19 cellular contexts compared by ENCODE assay signal in the genomic region with DNA sequence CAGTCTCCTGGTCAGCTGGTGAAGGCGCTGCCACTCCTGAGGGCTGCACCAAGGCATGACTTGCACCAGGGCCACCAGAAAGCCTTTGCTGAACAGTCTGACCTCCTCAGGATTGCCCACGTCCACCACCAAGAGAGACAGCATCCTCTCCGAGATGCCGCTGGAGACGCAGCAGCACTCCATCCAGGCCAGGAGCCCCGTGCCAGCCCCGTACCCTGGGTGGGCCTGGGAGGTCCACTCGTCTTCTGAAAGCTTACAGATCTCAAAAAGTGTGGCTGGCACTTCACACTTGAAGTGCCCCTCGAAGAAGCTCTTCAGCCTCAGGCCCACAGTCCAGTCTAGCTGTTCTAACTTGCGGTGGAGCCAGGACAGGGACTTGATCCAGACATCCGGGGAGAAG. TPM values are rescaled to one million over a fixed set of nuclear protein-coding genes. Genes with fewer than 3 reads are reported as not detected.
A peak's percentile ranks its signal among the peaks of the same experiment; 100 is the strongest.
DNase-seq lines count a peak whose midpoint lies in the region; ATAC-seq and TF ChIP-seq lines count a peak whose summit lies in the region.
"Had no signal": no experiment of that assay in that cellular context is flagged by ENCODE, and none has a peak within 500 bp of the region (broad histone marks: within the 10 kb centered on the region; RNA-seq: fewer than 3 reads in every experiment).

No MANE protein-coding gene starts in this region.

- no peak overlapping the region for H4K91ac ChIP-seq in neuronal stem cell (ENCODE audit: low read depth, low read length, poor library complexity)

- no peak overlapping the region for H2BK120ac ChIP-seq in neuronal stem cell (ENCODE audit: low read depth, low read length)

- H3K9me3 Mint-ChIP-seq in Calu3 (ENCODE audit: low read depth, unreplicated experiment), result no peaks in the 10 kb centered on the region
- H3K9me3 Mint-ChIP-seq: CD8-positive, alpha-beta T cell; IgD-negative memory B cell had no signal

- TF ChIP-seq CTCF in RWPE1 (conservative IDR thresholded peaks at IDR 0.05; ENCODE audit: low read depth), result no peak
- no peak for TF ChIP-seq CTCF in Calu3 (IDR thresholded peaks at IDR 0.05; ENCODE audit: unreplicated experiment)

- no peak overlapping the region for H3K9ac ChIP-seq in BLaER1
- H3K9ac ChIP-seq in BLaER1 treated with 17β-estradiol and CSF1 and Interleukin-3, amounts not matched to agents 10 nM and 100 nM, result peak overlapping the region in 6 of 11 experiments; percentile 0 to 67 (median 24); a peak in 4 of 22 replicates
- no peak overlapping the region for H3K9ac ChIP-seq in neuronal stem cell (ENCODE audit: low read depth, low read length, poor library complexity)
- H3K9ac ChIP-seq: GM23248 had no signal

- no peak overlapping the region for H3K14ac ChIP-seq in neuronal stem cell (ENCODE audit: low read length)

- no peak overlapping the region for H2AK5ac ChIP-seq in neuronal stem cell (ENCODE audit: low read depth, low read length)

- no peak overlapping the region for H2AFZ ChIP-seq in neuronal stem cell (ENCODE audit: low read length)
- H2AFZ ChIP-seq: GM23248 had no signal

- CTCF ChIA-PET in RWPE1 (lab: Yijun Ruan, JAX) (no interaction called here), Calu3 (lab: Charles Lee) (no interaction called here)

- H3K4me3 ChIP-seq in BLaER1 (no peak overlapping the region), neuronal stem cell (ENCODE audit: low read length in 2 of 2) (no peak overlapping the region)
- no peak overlapping the region for H3K4me3 ChIP-seq in BLaER1 treated with 17β-estradiol and CSF1 and Interleukin-3, amounts not matched to agents 10 nM and 100 nM
- H3K4me3 ChIP-seq: GM12878, GM23248, HAP-1 had no signal

- H4K20me1 ChIP-seq in BLaER1, result peaks cover 98% of the 10 kb centered on the region
- H4K20me1 ChIP-seq in BLaER1 treated with 17β-estradiol and CSF1 and Interleukin-3, amounts not matched to agents 10 nM and 100 nM, result peaks cover 23 to 97% (median 93%) of the 10 kb centered on the region in 11 experiments; a peak in 21 of 22 replicates

- no TSS peak for BruUV-seq in Calu3 (replicated peaks; lab: Mats Ljungman, UMichigan)

- ATAC-seq in GM19463 (IDR thresholded peaks at IDR 0.05; ENCODE audit: unreplicated experiment), result no peak
- ATAC-seq: CD8-positive, alpha-beta T cell; GM12878 had no signal

- no peak overlapping the region for H3K23ac ChIP-seq in neuronal stem cell (ENCODE audit: low read depth, low read length, poor library complexity)

- H3K9me3 ChIP-seq in BLaER1 (no peaks in the 10 kb centered on the region), neuronal stem cell (replicated peaks in 1 of 2; ENCODE audit: control insufficient read depth in 2 of 2, insufficient read depth in 1 of 2, low read depth in 1 of 2, low read length in 2 of 2) (peaks cover 19 to 26% of the 10 kb centered on the region in 2 donors)
- peaks cover 0 to 13% (median 7%) of the 10 kb centered on the region in 11 experiments; a peak in 9 of 22 replicates for H3K9me3 ChIP-seq in BLaER1 treated with 17β-estradiol and CSF1 and Interleukin-3, amounts not matched to agents 10 nM and 100 nM (replicated peaks in 1 of 11)
- H3K9me3 ChIP-seq: BE2C, HAP-1 had no signal

- H3K4me1 Mint-ChIP-seq in Calu3 (ENCODE audit: low read depth, unreplicated experiment), result peaks cover 13% of the 10 kb centered on the region

- H3K4me3 Mint-ChIP-seq in Calu3 (ENCODE audit: low read depth, unreplicated experiment), result no peak overlapping the region
- H3K4me3 Mint-ChIP-seq: CD8-positive, alpha-beta T cell had no signal

- H2BK12ac ChIP-seq in neuronal stem cell (ENCODE audit: low read length), result no peak overlapping the region

- no peak overlapping the region for H3K18ac ChIP-seq in neuronal stem cell (ENCODE audit: low read length)

- H3K27ac ChIP-seq in BLaER1, result 0 out of 2 replicates have a peak overlapping the region, but pooled peaks have one; percentile 42
- H3K27ac ChIP-seq in BLaER1 treated with 17β-estradiol and CSF1 and Interleukin-3, amounts not matched to agents 10 nM and 100 nM, result peak overlapping the region in 7 of 11 experiments; percentile 13 to 63 (median 56); a peak in 8 of 22 replicates
- peak overlapping the region; percentile 8 for H3K27ac ChIP-seq in RWPE1
- H3K27ac ChIP-seq in neuronal stem cell (replicated peaks; ENCODE audit: low read length), result no peak overlapping the region
- H3K27ac ChIP-seq: GM23248, HL-60 had no signal

- H3K27me3 Mint-ChIP-seq in Calu3 (ENCODE audit: unreplicated experiment), result no peaks in the 10 kb centered on the region
- H3K27me3 Mint-ChIP-seq: IgD-negative memory B cell had no signal

- peaks cover 20% of the 10 kb centered on the region for H3K79me1 ChIP-seq in neuronal stem cell (ENCODE audit: low read depth, low read length)

- peaks cover 41% of the 10 kb centered on the region for H3K36me3 Mint-ChIP-seq in Calu3 (ENCODE audit: insufficient read depth, unreplicated experiment)

- no CpG with 5 or more reads among the region's 11 CpGs for WGBS in neuronal stem cell (ENCODE audit: extremely low coverage in 2 of 2, insufficient read length in 2 of 2, insufficient replicate concordance in 1 of 2), 2 donors

- H3K4me1 ChIP-seq in BLaER1 (peaks cover 62% of the 10 kb centered on the region), neuronal stem cell (ENCODE audit: control insufficient read depth in 2 of 2, insufficient read depth in 1 of 2, low read depth in 1 of 2, low read length in 2 of 2) (peaks cover 0 to 2% of the 10 kb centered on the region in 2 donors)
- H3K4me1 ChIP-seq in BLaER1 treated with 17β-estradiol and CSF1 and Interleukin-3, amounts not matched to agents 10 nM and 100 nM, result peaks cover 45 to 75% (median 68%) of the 10 kb centered on the region in 10 experiments
- H3K4me1 ChIP-seq: BE2C had no signal

- no peak overlapping the region for H2BK15ac ChIP-seq in neuronal stem cell (ENCODE audit: low read length)

- DNase-seq in RWPE1 (ENCODE audit: low spot score) (no peak), neuronal stem cell (ENCODE audit: low spot score) (no peak), Calu3 (no peak)
- no peak for DNase-seq in activated CD4-positive, alpha-beta T cell treated with anti-CD3 and anti-CD28 coated beads for 1 hour
- DNase-seq: ACHN; BE2C; CD8-positive, alpha-beta T cell; DMS 273 treated with DMSO at 0.1 percent for 48 hours; DND-41; EL; GM23248; KG1 had no signal

- peak overlapping the region; percentile 45 for H2BK5ac ChIP-seq in neuronal stem cell (ENCODE audit: low read length)

- POLR2A ChIA-PET in RWPE1 (lab: Yijun Ruan, JAX; ENCODE audit: low non-redundant PET), result no interaction called here

- no peak overlapping the region for H3K27ac Mint-ChIP-seq in Calu3 (ENCODE audit: unreplicated experiment)
- H3K27ac Mint-ChIP-seq: CD8-positive, alpha-beta T cell had no signal

- H3K27me3 ChIP-seq in BLaER1, result no peaks in the 10 kb centered on the region
- H3K27me3 ChIP-seq in BLaER1 treated with 17β-estradiol and CSF1 and Interleukin-3, amounts not matched to agents 10 nM and 100 nM, result no peaks in the 10 kb centered on the region
- no peaks in the 10 kb centered on the region for H3K27me3 ChIP-seq in neuronal stem cell (ENCODE audit: control insufficient read depth in 3 of 3, insufficient read depth in 3 of 3, low read depth in 1 of 3, low read length in 3 of 3)
- H3K27me3 ChIP-seq: BE2C had no signal

- H3K4me2 ChIP-seq in BLaER1, result no peak overlapping the region
- H3K4me2 ChIP-seq in BLaER1 treated with 17β-estradiol and CSF1 and Interleukin-3, amounts not matched to agents 10 nM and 100 nM, result peak overlapping the region in 8 of 11 experiments; percentile 57 to 85 (median 68); a peak in 13 of 22 replicates
- no peak overlapping the region for H3K4me2 ChIP-seq in neuronal stem cell (ENCODE audit: insufficient read depth, low read length, poor library complexity, severe bottlenecking)

- no peak overlapping the region for H3K4ac ChIP-seq in neuronal stem cell (ENCODE audit: low read length)

- H3K36me3 ChIP-seq in BLaER1, result peaks cover 93% of the 10 kb centered on the region
- peaks cover 71 to 94% (median 89%) of the 10 kb centered on the region in 11 experiments for H3K36me3 ChIP-seq in BLaER1 treated with 17β-estradiol and CSF1 and Interleukin-3, amounts not matched to agents 10 nM and 100 nM
- peaks cover 76 to 92% of the 10 kb centered on the region in 2 donors for H3K36me3 ChIP-seq in neuronal stem cell (replicated peaks in 1 of 2; ENCODE audit: control insufficient read depth in 2 of 2, insufficient read depth in 2 of 2, low read length in 2 of 2)

- intact Hi-C loops in Calu3 (cut with micrococcal nuclease; ENCODE audit: unreplicated experiment), result no loop called here

- no peak overlapping the region for H4K8ac ChIP-seq in neuronal stem cell (ENCODE audit: low read depth, low read length)

RNA-seq across cellular contexts. Expression of gene GEMIN4, which starts 6.7 kb away (rescaled TPM):
- polyA plus RNA-seq in neuronal stem cell (2013, experiment 1 of 2), result 23.9 TPM
- 22.5 TPM for polyA plus RNA-seq in neuronal stem cell (2013, experiment 2 of 2)
- total RNA-seq in Calu3 (2022), result 30.6 and 31.0 TPM in 2 replicates

RNA-seq across cellular contexts. Expression of gene TLCD3A, which starts 13.0 kb away (rescaled TPM):
- 25.6 TPM for polyA plus RNA-seq in neuronal stem cell (2013, experiment 1 of 2)
- 25.3 TPM for polyA plus RNA-seq in neuronal stem cell (2013, experiment 2 of 2)
- 18.4 and 20.3 TPM in 2 replicates for total RNA-seq in Calu3 (2022)

RNA-seq across cellular contexts. Expression of gene VPS53, which starts 30.8 kb away (rescaled TPM):
- 14.6 TPM for polyA plus RNA-seq in neuronal stem cell (2013, experiment 1 of 2)
- 14.5 TPM for polyA plus RNA-seq in neuronal stem cell (2013, experiment 2 of 2)
- 63.8 and 65.7 TPM in 2 replicates for total RNA-seq in Calu3 (2022)

RNA-seq across cellular contexts. Expression of gene GLOD4, which starts 36.7 kb away (rescaled TPM):
- 79.0 TPM for polyA plus RNA-seq in neuronal stem cell (2013, experiment 1 of 2)
- polyA plus RNA-seq in neuronal stem cell (2013, experiment 2 of 2), result 78.5 TPM
- total RNA-seq in Calu3 (2022), result 56.9 and 65.7 TPM in 2 replicates

RNA-seq across cellular contexts. Expression of gene MRM3, which starts 36.7 kb away (rescaled TPM):
- polyA plus RNA-seq in neuronal stem cell (2013, experiment 1 of 2), result 11.1 TPM
- polyA plus RNA-seq in neuronal stem cell (2013, experiment 2 of 2), result 11.0 TPM
- 15.0 and 15.2 TPM in 2 replicates for total RNA-seq in Calu3 (2022)

Comparison
In these comparisons a context has a peak if more than half of its experiments do, and no peak if none do; other contexts are left out.
1. H3K4me2 ChIP-seq: peak in BLaER1 treated with 17β-estradiol and CSF1 and Interleukin-3, amounts not matched to agents 10 nM and 100 nM (8 of 11); none in BLaER1 (single experiment) and neuronal stem cell (single experiment).
2. H3K9ac ChIP-seq: peak in BLaER1 treated with 17β-estradiol and CSF1 and Interleukin-3, amounts not matched to agents 10 nM and 100 nM (6 of 11); none in BLaER1 (single experiment) and neuronal stem cell (single experiment).